24 cellular contexts compared by ENCODE assay signal in the genomic region with DNA sequence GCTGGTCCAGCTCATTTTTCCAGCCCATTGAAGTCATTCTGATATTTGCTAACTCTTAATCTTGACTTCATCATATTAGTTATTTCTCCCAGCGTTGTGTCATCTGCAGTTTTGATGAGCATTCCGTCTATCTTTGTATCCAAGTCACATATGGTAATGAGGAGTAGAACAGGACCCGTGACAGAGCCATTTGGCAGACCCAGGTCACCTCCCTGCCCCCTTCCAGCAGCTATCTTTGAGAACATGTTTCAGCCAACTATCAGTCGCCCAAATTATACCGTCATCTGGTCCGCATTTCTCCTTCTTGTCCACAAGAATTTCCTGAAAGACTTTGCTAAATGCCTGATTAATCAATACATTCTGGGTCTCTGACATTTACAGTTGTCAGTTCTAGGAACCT.
"Had no signal": no experiment of that assay in that cellular context is flagged by ENCODE, and none has a peak within 500 bp of the region (broad histone marks: within the 10 kb centered on the region; RNA-seq: fewer than 3 reads in every experiment).

No MANE protein-coding gene starts in this region.

- H3K9me3 ChIP-seq: neutrophil, pancreas, prostate gland, right lobe of liver, sigmoid colon, stomach, thoracic aorta, thyroid gland, tibial nerve, upper lobe of left lung, vagina had no signal

- DNase-seq: natural killer cell; nephron progenitor cell; nucleus accumbens; pancreas; retina; right cardiac atrium; right lobe of liver; sigmoid colon; stimulated activated CD4-positive, alpha-beta T cell treated with anti-CD3 and anti-CD28 coated beads, Interleukin-15, amount 100 ng/mL, for 24 hours; stimulated activated CD4-positive, alpha-beta T cell treated with anti-CD3 and anti-CD28 coated beads, Interleukin-2, amount 100 ng/mL, for 24 hours; stimulated activated CD4-positive, alpha-beta T cell treated with anti-CD3 and anti-CD28 coated beads, Interleukin-2, amount 100 ng/mL, for 48 hours; stimulated activated CD4-positive, alpha-beta T cell treated with anti-CD3 and anti-CD28 coated beads, Interleukin-4, amount 100 ng/mL, for 24 hours; stimulated activated naive B cell treated with anti-CD40 and anti-IgM and Interleukin-4, amounts not matched to agents 10 μg/mL and 1 μg/mL and 100 μg/mL, for 72 hours; stimulated activated naive CD4-positive, alpha-beta T cell treated with Interleukin-2 at 50 U/mL for 16 hours; stomach; thyroid gland; trophoblast cell; upper lobe of left lung had no signal

- H3K4me1 ChIP-seq: pancreas, prostate gland, sigmoid colon, thyroid gland, tibial nerve, upper lobe of left lung had no signal

- H3K4me3 ChIP-seq: pancreas, prostate gland, right lobe of liver, sigmoid colon, stomach, thoracic aorta, thyroid gland, tibial nerve, upper lobe of left lung, vagina had no signal

- H3K27me3 ChIP-seq: neutrophil, pancreas, right lobe of liver, sigmoid colon, stomach, thyroid gland, tibial nerve, upper lobe of left lung, vagina had no signal

- H3K36me3 ChIP-seq: neutrophil, pancreas, prostate gland, right lobe of liver, sigmoid colon, stomach, thoracic aorta, thyroid gland, tibial nerve, upper lobe of left lung, vagina had no signal

- ATAC-seq: natural killer cell; pancreas; right cardiac atrium; stimulated activated effector memory CD8-positive, alpha-beta T cell treated with anti-CD3 and anti-CD28 coated beads, Interleukin-12 subunit alpha, Interleukin-12 subunit beta, amount 100 ng/mL, for 72 hours; stimulated activated naive B cell treated with anti-CD40 and anti-IgM and Interleukin-4, amounts not matched to agents 10 μg/mL and 1 μg/mL and 100 μg/mL, for 72 hours had no signal

- H3K27ac ChIP-seq: neutrophil, pancreas, prostate gland, right lobe of liver, sigmoid colon, stomach, thoracic aorta, thyroid gland, tibial nerve, upper lobe of left lung, vagina had no signal
